ENCODE assay signal across 3 cellular contexts in genomic region chr16:70147853-70148252, GRCh38. TPM values are rescaled to one million over a fixed set of nuclear protein-coding genes. Genes with fewer than 3 reads are reported as not detected.
"Had no signal": no experiment of that assay in that cellular context is flagged by ENCODE, and none has a peak within 500 bp of the region (broad histone marks: within the 10 kb centered on the region; RNA-seq: fewer than 3 reads in every experiment).

No MANE protein-coding gene starts in this region.

RNA-seq across cellular contexts. Expression of gene CLEC18C, which starts 25.7 kb away (rescaled TPM):
- total RNA-seq: ascending aorta, bronchial epithelial cell had no signal
- polyA plus RNA-seq: cardiac muscle cell had no signal
